ENCODE assay signal across 9 cellular contexts in the genomic region with DNA sequence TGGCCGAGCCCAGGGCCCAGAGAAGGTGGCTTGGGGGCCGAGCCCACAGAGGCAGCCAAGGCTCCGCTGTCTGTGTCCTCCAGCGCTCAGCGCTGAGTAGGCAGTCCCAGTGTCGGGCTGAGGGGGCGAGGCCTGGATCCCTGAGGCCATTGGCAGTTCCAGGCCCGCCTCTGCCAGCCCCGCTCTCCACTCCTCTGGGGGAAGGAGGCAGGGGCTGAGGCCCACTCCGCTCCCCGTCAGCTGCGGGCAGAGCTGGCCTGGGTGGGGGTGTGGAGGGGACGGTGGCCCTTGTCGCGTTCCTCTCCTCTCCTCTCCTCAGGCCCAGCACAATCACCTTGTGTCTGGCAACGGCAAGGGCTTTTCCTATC.
DNase-seq lines count a peak whose midpoint lies in the region; ATAC-seq and TF ChIP-seq lines count a peak whose summit lies in the region.
"Had no signal": no experiment of that assay in that cellular context is flagged by ENCODE, and none has a peak within 500 bp of the region (broad histone marks: within the 10 kb centered on the region; RNA-seq: fewer than 3 reads in every experiment).

No MANE protein-coding gene starts in this region.

- no peak overlapping the region for H3K27ac Mint-ChIP-seq in endothelial cell (ENCODE audit: unreplicated experiment)

- no peak overlapping the region for H3K4me3 Mint-ChIP-seq in endothelial cell (ENCODE audit: unreplicated experiment)
- H3K4me3 Mint-ChIP-seq: central memory CD8-positive, alpha-beta T cell had no signal

- no peak overlapping the region for H2AK5ac ChIP-seq in mesendoderm (ENCODE audit: low read length)

- no peaks in the 10 kb centered on the region for H3K79me2 ChIP-seq in mesendoderm (ENCODE audit: control insufficient read depth, insufficient read depth, low read length)

- no peak for DNase-seq in NT2/D1 (ENCODE audit: low read depth, low spot score)
- peak; percentile 56 for DNase-seq in endothelial cell (ENCODE audit: low spot score)
- peak; percentile 67 for DNase-seq in mesendoderm
- peak; percentile 34 for DNase-seq in transverse colon
- no peak for DNase-seq in stimulated activated CD4-positive, alpha-beta T cell treated with anti-CD3 and anti-CD28 coated beads, Interleukin-1b, Interleukin-23, amount 100 ng/mL, for 48 hours
- no peak for DNase-seq in NCI-H1105 treated with DMSO at 0.1 percent for 48 hours (lab: John Stamatoyannopoulos, UW)
- DNase-seq: activated CD4-positive, alpha-beta T cell treated with anti-CD3 and anti-CD28 coated beads for 4 hours had no signal

- no peak overlapping the region for H3K4ac ChIP-seq in mesendoderm (ENCODE audit: low read depth, low read length)

- no peak for TF ChIP-seq EP300 in transverse colon (IDR thresholded peaks at IDR 0.05; ENCODE audit: low read depth)

- H2BK120ac ChIP-seq in mesendoderm (ENCODE audit: low read depth, low read length), result no peak overlapping the region

- peak overlapping the region; percentile 50 for H3K9ac ChIP-seq in NT2/D1 (ENCODE audit: insufficient read length, low read depth)
- H3K9ac ChIP-seq in mesendoderm (ENCODE audit: low read length), result peak overlapping the region; percentile 32

- peaks cover 3% of the 10 kb centered on the region for H3K4me1 ChIP-seq in NT2/D1 (ENCODE audit: insufficient read depth, insufficient read length)
- no peaks in the 10 kb centered on the region for H3K4me1 ChIP-seq in mesendoderm (ENCODE audit: control insufficient read depth, low read depth, low read length)
- H3K4me1 ChIP-seq in transverse colon, result peaks cover 14 to 32% (median 28%) of the 10 kb centered on the region in 4 donors

- no peak overlapping the region for H2BK5ac ChIP-seq in mesendoderm (ENCODE audit: low read length)

- TF ChIP-seq CTCF in endothelial cell (IDR thresholded peaks at IDR 0.05; ENCODE audit: unreplicated experiment), result no peak
- no peak for TF ChIP-seq CTCF in transverse colon (IDR thresholded peaks at IDR 0.05)

- WGBS in mesendoderm (ENCODE audit: extremely low coverage, insufficient coverage, low lambda C conversion rate), result no CpG with 5 or more reads among the region's 16 CpGs
- 74% methylated on average over 10 of the region's 16 CpGs; no CpG with 5 or more reads in 1 of the 2 donors for WGBS in transverse colon (ENCODE audit: low coverage in 1 of 2), 2 donors

- intact Hi-C loops in transverse colon (cut with DNase I; ENCODE audit: low total_unique reads), result no loop called here

- ATAC-seq in GM21367 (IDR thresholded peaks at IDR 0.05; ENCODE audit: unreplicated experiment), result no peak

- H3K79me1 ChIP-seq in mesendoderm (ENCODE audit: low read length), result no peaks in the 10 kb centered on the region

- no peak overlapping the region for H4K5ac ChIP-seq in mesendoderm (ENCODE audit: low read length)

- H2BK15ac ChIP-seq in mesendoderm (replicated peaks; ENCODE audit: low read depth), result no peak overlapping the region

- H3K9me3 ChIP-seq in NT2/D1 (ENCODE audit: insufficient read depth, low read length) (no peaks in the 10 kb centered on the region), transverse colon (no peaks in the 10 kb centered on the region)

- peaks cover 4% of the 10 kb centered on the region for H3K27me3 Mint-ChIP-seq in endothelial cell (ENCODE audit: unreplicated experiment)
- H3K27me3 Mint-ChIP-seq: central memory CD8-positive, alpha-beta T cell had no signal

- peaks cover 5% of the 10 kb centered on the region for H3K36me3 ChIP-seq in NT2/D1 (ENCODE audit: insufficient read depth, insufficient read length, low read length)
- H3K36me3 ChIP-seq in mesendoderm (ENCODE audit: control insufficient read depth, insufficient read depth, low read length), result no peaks in the 10 kb centered on the region
- H3K36me3 ChIP-seq in transverse colon, result peaks cover 0 to 12% (median 0%) of the 10 kb centered on the region in 4 donors

- no peak overlapping the region for H4K8ac ChIP-seq in mesendoderm (ENCODE audit: low read depth, low read length)

- H3K27me3 ChIP-seq in NT2/D1 (ENCODE audit: insufficient read depth, insufficient read length) (no peaks in the 10 kb centered on the region), mesendoderm (ENCODE audit: insufficient read depth, low read length, poor library complexity) (no peaks in the 10 kb centered on the region), transverse colon (no peaks in the 10 kb centered on the region)

- H3K4me1 Mint-ChIP-seq in endothelial cell (ENCODE audit: unreplicated experiment), result peaks cover 28% of the 10 kb centered on the region
- H3K4me1 Mint-ChIP-seq: central memory CD8-positive, alpha-beta T cell had no signal

- no peak overlapping the region for H3K4me3 ChIP-seq in NT2/D1 (ENCODE audit: insufficient read length, low read depth)
- H3K4me3 ChIP-seq in mesendoderm (ENCODE audit: low read length), result no peak overlapping the region
- no peak overlapping the region for H3K4me3 ChIP-seq in transverse colon

- no peaks in the 10 kb centered on the region for H3K9me3 Mint-ChIP-seq in endothelial cell (ENCODE audit: unreplicated experiment)
- H3K9me3 Mint-ChIP-seq: central memory CD8-positive, alpha-beta T cell had no signal

- TF ChIP-seq POLR2A in transverse colon (IDR thresholded peaks at IDR 0.05), result no peak

- H3K27ac ChIP-seq in mesendoderm (ENCODE audit: low read depth, low read length), result no peak overlapping the region
- H3K27ac ChIP-seq in transverse colon, result peak overlapping the region; percentile 83 to 95 (median 94)

- H3K36me3 Mint-ChIP-seq in endothelial cell (ENCODE audit: low read depth, unreplicated experiment), result no peaks in the 10 kb centered on the region

- H3K4me2 ChIP-seq in mesendoderm (ENCODE audit: low read length), result no peak overlapping the region

- peak overlapping the region; percentile 74 for H3K56ac ChIP-seq in mesendoderm (ENCODE audit: low read length)

- no peak overlapping the region for H3K18ac ChIP-seq in mesendoderm (ENCODE audit: low read length)

- no peak overlapping the region for H3K23ac ChIP-seq in mesendoderm (ENCODE audit: low read length)

- in situ Hi-C loops in transverse colon (cut with MboI; ENCODE audit: low pct_ligation_motif_present in 1 of 4, low pct_unique_long_range_greater_than_20kb in 1 of 4, low sequenced_read_pairs in 3 of 4), result no loop called here

Comparison
In these comparisons a context has a peak if more than half of its experiments do, and no peak if none do; other contexts are left out.
1. DNase-seq: peak in endothelial cell (single experiment), mesendoderm (single experiment) and transverse colon (single experiment); none in NT2/D1 (single experiment), stimulated activated CD4-positive, alpha-beta T cell treated with anti-CD3 and anti-CD28 coated beads, Interleukin-1b, Interleukin-23, amount 100 ng/mL, for 48 hours (single experiment) and NCI-H1105 treated with DMSO at 0.1 percent for 48 hours (single experiment).